In genomic region chr2:109507828-109508227, GRCh38 we compare ENCODE assay signal across 18 cellular contexts.
DNase-seq lines count a peak whose midpoint lies in the region; ATAC-seq, FAIRE-seq and TF ChIP-seq lines count a peak whose summit lies in the region.
"Had no signal": no experiment of that assay in that cellular context is flagged by ENCODE, and none has a peak within 500 bp of the region (broad histone marks: within the 10 kb centered on the region; RNA-seq: fewer than 3 reads in every experiment).

No MANE protein-coding gene starts in this region.

- peaks cover 9% of the 10 kb centered on the region for H3K9me3 Mint-ChIP-seq in chondrocyte (ENCODE audit: low read depth)

- H3K36me3 ChIP-seq in HepG2 (replicated peaks in 1 of 2; ENCODE audit: control insufficient read depth in 1 of 2, insufficient read depth in 2 of 2, low read length in 2 of 2) (no peaks in the 10 kb centered on the region), right lobe of liver (no peaks in the 10 kb centered on the region), osteoblast (ENCODE audit: insufficient read depth, low read length) (no peaks in the 10 kb centered on the region), hepatocyte (replicated peaks; ENCODE audit: insufficient read depth, low read depth) (no peaks in the 10 kb centered on the region), esophagus muscularis mucosa (peaks cover 0 to 1% (median 0%) of the 10 kb centered on the region in 4 donors)

- TF ChIP-seq CTCF in HepG2 (CRISPR knock-in tag; IDR thresholded peaks at IDR 0.05) = no peak
- TF ChIP-seq CTCF in right lobe of liver (IDR thresholded peaks at IDR 0.05) = no peak
- TF ChIP-seq CTCF in chondrocyte (IDR thresholded peaks at IDR 0.05) = no peak
- TF ChIP-seq CTCF in osteoblast (IDR thresholded peaks at IDR 0.05; ENCODE audit: extremely low read depth, low read depth, low read length) = no peak
- TF ChIP-seq CTCF in hepatocyte (IDR thresholded peaks at IDR 0.05; ENCODE audit: poor library complexity) = no peak
- TF ChIP-seq CTCF in esophagus muscularis mucosa (IDR thresholded peaks at IDR 0.05) = no peak

- peaks cover 19% of the 10 kb centered on the region for H3K4me1 Mint-ChIP-seq in chondrocyte (ENCODE audit: low read depth)
- H3K4me1 Mint-ChIP-seq: B cell had no signal

- H3K79me2 ChIP-seq in HepG2 (ENCODE audit: insufficient read depth, low read length) = no peaks in the 10 kb centered on the region
- no peaks in the 10 kb centered on the region for H3K79me2 ChIP-seq in osteoblast (ENCODE audit: insufficient read depth, low read length)
- no peaks in the 10 kb centered on the region for H3K79me2 ChIP-seq in hepatocyte

- no peaks in the 10 kb centered on the region; the same call in 1 of the 2 replicates for H4K20me1 ChIP-seq in HepG2 (ENCODE audit: insufficient read depth, low read length)
- H4K20me1 ChIP-seq in osteoblast (ENCODE audit: insufficient read depth, low read length) = no peaks in the 10 kb centered on the region
- H4K20me1 ChIP-seq in hepatocyte (ENCODE audit: insufficient read depth, poor library complexity, severe bottlenecking) = no peaks in the 10 kb centered on the region

- DNase-seq in HepG2 (ENCODE audit: low spot score) = no peak
- no peak for DNase-seq in right lobe of liver
- no peak for DNase-seq in chondrocyte (ENCODE audit: low spot score)
- peak; percentile 82 for DNase-seq in osteoblast (ENCODE audit: insufficient read length, low spot score, missing footprints)
- DNase-seq in NCI-H2196 treated with DMSO at 0.1 percent for 48 hours (lab: John Stamatoyannopoulos, UW; ENCODE audit: unreplicated experiment) = no peak
- no peak for DNase-seq in hepatocyte (ENCODE audit: low spot score)
- no peak for DNase-seq in esophagus muscularis mucosa (ENCODE audit: extremely low spot score)
- DNase-seq: Calu3; CD4-positive, alpha-beta memory T cell; COR-L47; DMS79 treated with DMSO at 0.1 percent for 48 hours; GM23248; H7; HCEC 1CT had no signal

- no peak overlapping the region for H3K9ac ChIP-seq in HepG2 (ENCODE audit: insufficient read depth, low read depth, low read length)
- H3K9ac ChIP-seq: GM23248 had no signal

- no TSS peak for BruUV-seq in HepG2 (replicated peaks; lab: Mats Ljungman, UMichigan)

- 2% methylated on average over 6 of the region's 6 CpGs for WGBS in HepG2 (ENCODE audit: low lambda C conversion rate)
- WGBS in right lobe of liver (ENCODE audit: insufficient coverage, low coverage, low lambda C conversion rate, missing lambda C conversion rate) = 80% methylated on average over 3 of the region's 6 CpGs
- 84% methylated on average over 6 of the region's 6 CpGs for WGBS in hepatocyte (ENCODE audit: low lambda C conversion rate, missing lambda C conversion rate)
- 82% methylated on average over 6 of the region's 6 CpGs for WGBS in esophagus muscularis mucosa

- FAIRE-seq in HepG2 (lab: Jason Lieb, UNC) = no peak
- FAIRE-seq: A204.1, H1 had no signal

- TF ChIP-seq EP300 in HepG2 (IDR thresholded peaks at IDR 0.05; ENCODE audit: low read depth in 2 of 2, low read length in 2 of 2) (no peak), HepG2 (CRISPR knock-in tag; IDR thresholded peaks at IDR 0.05; ENCODE audit: borderline replicate concordance) (no peak), esophagus muscularis mucosa (IDR thresholded peaks at IDR 0.05) (no peak)

- no peak for TF ChIP-seq POLR2A in HepG2 (IDR thresholded peaks at IDR 0.05; ENCODE audit: insufficient read depth in 1 of 2, low read depth in 2 of 2, low read length in 2 of 2)
- TF ChIP-seq POLR2A in right lobe of liver (IDR thresholded peaks at IDR 0.05) = no peak
- no peak for TF ChIP-seq POLR2A in esophagus muscularis mucosa (IDR thresholded peaks at IDR 0.05; ENCODE audit: low read depth)

- no peak overlapping the region for H3K27ac ChIP-seq in HepG2 (ENCODE audit: extremely low read length, insufficient read depth, low read length)
- H3K27ac ChIP-seq in right lobe of liver = no peak overlapping the region
- H3K27ac ChIP-seq in osteoblast (ENCODE audit: low read depth, low read length) = no peak overlapping the region
- H3K27ac ChIP-seq in hepatocyte = no peak overlapping the region
- H3K27ac ChIP-seq in esophagus muscularis mucosa (replicated peaks in 1 of 4) = no peak overlapping the region
- H3K27ac ChIP-seq: 22Rv1, GM23248 had no signal

- peaks cover 14% of the 10 kb centered on the region for H3K36me3 Mint-ChIP-seq in chondrocyte (ENCODE audit: low read depth)
- H3K36me3 Mint-ChIP-seq: CD4-positive, alpha-beta memory T cell had no signal

- intact Hi-C loops in HepG2 (cut with micrococcal nuclease; ENCODE audit: unreplicated experiment) (no loop called here), right lobe of liver (cut with DNase I) (loop anchor here in 1 of 2 donors (5.0 kb wide), 1 partner anchor 386 kb away; no protein-coding TSS in a partner anchor), esophagus muscularis mucosa (cut with DNase I) (no loop called here)

- H3K4me3 ChIP-seq in HepG2 (replicated peaks in 1 of 3; ENCODE audit: insufficient read depth in 1 of 3, low read depth in 2 of 3, low read length in 3 of 3) = no peak overlapping the region
- H3K4me3 ChIP-seq in right lobe of liver = no peak overlapping the region
- H3K4me3 ChIP-seq in osteoblast (ENCODE audit: insufficient read depth, low read length) = no peak overlapping the region
- H3K4me3 ChIP-seq in hepatocyte = no peak overlapping the region
- no peak overlapping the region for H3K4me3 ChIP-seq in esophagus muscularis mucosa
- H3K4me3 ChIP-seq: GM23248 had no signal

- in situ Hi-C loops in HepG2 (cut with HindIII; ENCODE audit: extremely low pct_ligation_motif_present, low pct_unique_long_range_greater_than_20kb) = no loop called here

- H3K27me3 Mint-ChIP-seq in chondrocyte (ENCODE audit: low read depth) = no peaks in the 10 kb centered on the region
- H3K27me3 Mint-ChIP-seq: CD4-positive, alpha-beta memory T cell had no signal

- CTCF ChIA-PET in HepG2 (lab: Yijun Ruan, JAX; ENCODE audit: low intra/inter-chr PET ratio, low total read pairs) = no interaction called here

- no peak for TF ChIP-seq RAD21 in HepG2 (CRISPR knock-in tag; IDR thresholded peaks at IDR 0.05)

- H3K9me3 ChIP-seq in HepG2 (ENCODE audit: low read length) (no peaks in the 10 kb centered on the region), right lobe of liver (no peaks in the 10 kb centered on the region), osteoblast (ENCODE audit: low read depth, low read length) (no peaks in the 10 kb centered on the region), hepatocyte (ENCODE audit: low read depth) (no peaks in the 10 kb centered on the region), esophagus muscularis mucosa (peaks cover 0 to 9% (median 4%) of the 10 kb centered on the region in 4 donors)

- POLR2A ChIA-PET in HepG2 (lab: Yijun Ruan, JAX) = no interaction called here

- H3K4me2 ChIP-seq in HepG2 (ENCODE audit: low read depth, low read length) (no peak overlapping the region), osteoblast (ENCODE audit: insufficient read depth, low read length) (no peak overlapping the region), hepatocyte (no peak overlapping the region)

- no peaks in the 10 kb centered on the region for H3K4me1 ChIP-seq in HepG2 (ENCODE audit: insufficient read depth, low read length)
- H3K4me1 ChIP-seq in right lobe of liver = peaks cover 0 to 15% (median 3%) of the 10 kb centered on the region in 4 donors
- H3K4me1 ChIP-seq in osteoblast (ENCODE audit: insufficient read depth, low read length) = no peaks in the 10 kb centered on the region
- H3K4me1 ChIP-seq in hepatocyte (ENCODE audit: insufficient read depth) = no peaks in the 10 kb centered on the region
- peaks cover 0 to 11% (median 4%) of the 10 kb centered on the region in 4 donors for H3K4me1 ChIP-seq in esophagus muscularis mucosa

- H2AFZ ChIP-seq in HepG2 (ENCODE audit: low read length) (no peak overlapping the region), osteoblast (ENCODE audit: low read length) (no peak overlapping the region), hepatocyte (no peak overlapping the region)
- H2AFZ ChIP-seq: GM23248 had no signal

- H3K9me2 ChIP-seq in hepatocyte (replicated peaks; ENCODE audit: insufficient read depth) = no peaks in the 10 kb centered on the region

- H3K4me3 Mint-ChIP-seq in chondrocyte (ENCODE audit: unreplicated experiment) = no peak overlapping the region
- H3K4me3 Mint-ChIP-seq: B cell; CD4-positive, alpha-beta memory T cell had no signal

- H3K27me3 ChIP-seq in HepG2 (ENCODE audit: control insufficient read depth in 1 of 2, insufficient read depth in 2 of 2, low read length in 2 of 2) (peaks cover 3 to 20% of the 10 kb centered on the region in 2 experiments; a peak in 2 of 5 replicates), right lobe of liver (no peaks in the 10 kb centered on the region), osteoblast (ENCODE audit: insufficient read depth, low read length) (no peaks in the 10 kb centered on the region), hepatocyte (no peaks in the 10 kb centered on the region), esophagus muscularis mucosa (no peaks in the 10 kb centered on the region)

- peak overlapping the region; percentile 15 for H3K27ac Mint-ChIP-seq in chondrocyte (ENCODE audit: unreplicated experiment)
- H3K27ac Mint-ChIP-seq: B cell; CD4-positive, alpha-beta memory T cell had no signal

- ATAC-seq in HepG2 (no peak), right lobe of liver (no peak)

TF ChIP-seq in HepG2, 621 proteins besides CTCF, POLR2A, EP300 and RAD21:
- TF ChIP-seq MED13 (CRISPR knock-in tag; IDR thresholded peaks at IDR 0.05) (no peak), ZNF329 (CRISPR knock-in tag; IDR thresholded peaks at IDR 0.05; ENCODE audit: low read depth) (peak; percentile 94), MNT (IDR thresholded peaks at IDR 0.05) (peak; percentile 32)
